17 cellular contexts compared by ENCODE assay signal in the genomic region with DNA sequence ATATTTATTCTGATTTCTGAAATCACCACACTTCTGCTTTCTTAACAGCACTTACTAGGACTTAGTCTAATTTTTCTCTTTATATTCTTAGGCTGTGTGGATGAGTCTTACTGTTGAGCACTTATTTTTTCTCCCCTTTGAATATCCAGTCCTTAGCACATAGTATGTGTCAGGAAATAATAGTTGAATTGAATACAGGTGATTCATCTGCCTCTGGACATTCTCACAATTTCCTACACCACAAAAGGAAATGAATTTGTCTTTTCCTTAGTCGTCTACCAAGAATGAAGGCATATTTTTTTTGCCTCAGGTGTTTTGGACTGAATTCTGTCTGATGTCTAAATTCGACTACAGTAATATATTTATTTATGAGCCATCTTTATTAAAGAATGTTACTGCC.
DNase-seq lines count a peak whose midpoint lies in the region; ATAC-seq and TF ChIP-seq lines count a peak whose summit lies in the region.
"Had no signal": no experiment of that assay in that cellular context is flagged by ENCODE, and none has a peak within 500 bp of the region (broad histone marks: within the 10 kb centered on the region; RNA-seq: fewer than 3 reads in every experiment).

No MANE protein-coding gene starts in this region.

- H2AFZ ChIP-seq in mammary epithelial cell (ENCODE audit: low read depth, low read length): no peak overlapping the region
- H2AFZ ChIP-seq: neural progenitor cell had no signal

- H3K4me1 ChIP-seq in mammary epithelial cell (ENCODE audit: insufficient read depth, low read length): peaks cover 52% of the 10 kb centered on the region
- H3K4me1 ChIP-seq: colonic mucosa had no signal

- peaks cover 47% of the 10 kb centered on the region for H3K4me1 Mint-ChIP-seq in Calu3 (ENCODE audit: low read depth, unreplicated experiment)
- H3K4me1 Mint-ChIP-seq: neural progenitor cell had no signal

- no peaks in the 10 kb centered on the region for H3K27me3 Mint-ChIP-seq in Calu3 (ENCODE audit: unreplicated experiment)

- peaks cover 15% of the 10 kb centered on the region for H3K9me3 Mint-ChIP-seq in Calu3 (ENCODE audit: low read depth, unreplicated experiment)

- peak overlapping the region; percentile 29 for H3K27ac Mint-ChIP-seq in Calu3 (ENCODE audit: unreplicated experiment)
- H3K27ac Mint-ChIP-seq: neural progenitor cell had no signal

- H4K20me1 ChIP-seq in mammary epithelial cell (ENCODE audit: insufficient read depth, low read length): no peaks in the 10 kb centered on the region

- TF ChIP-seq CTCF in Calu3 (IDR thresholded peaks at IDR 0.05; ENCODE audit: unreplicated experiment): no peak
- no peak for TF ChIP-seq CTCF in mammary epithelial cell (conservative IDR thresholded peaks at IDR 0.05 in 1 of 2, IDR thresholded peaks at IDR 0.05 in 1 of 2; ENCODE audit: extremely low read depth in 1 of 2, insufficient read depth in 1 of 2, low read depth in 1 of 2, low read length in 2 of 2)

- H3K27ac ChIP-seq in mammary epithelial cell (ENCODE audit: insufficient read depth, low read depth, low read length): peak overlapping the region; percentile 87
- H3K27ac ChIP-seq: colonic mucosa, neural progenitor cell, right atrium auricular region had no signal

- H3K27me3 ChIP-seq in mammary epithelial cell (ENCODE audit: insufficient read depth, low read length): no peaks in the 10 kb centered on the region
- H3K27me3 ChIP-seq: colonic mucosa, neural progenitor cell, right atrium auricular region had no signal

- in situ Hi-C loops in mammary epithelial cell (cut with MboI; ENCODE audit: low sequenced_read_pairs in 2 of 2): no loop called here

- no peaks in the 10 kb centered on the region for H3K36me3 ChIP-seq in mammary epithelial cell (ENCODE audit: insufficient read depth, low read length)
- H3K36me3 ChIP-seq: colonic mucosa, neural progenitor cell had no signal

- BruUV-seq in Calu3 (replicated peaks; lab: Mats Ljungman, UMichigan) (no TSS peak), mammary epithelial cell (replicated peaks; lab: Mats Ljungman, UMichigan) (no TSS peak)

- DNase-seq in Calu3 (no peak), LHCN-M2 (ENCODE audit: low read depth) (peak; percentile 36), mammary epithelial cell (peak; percentile 91), lung microvascular endothelial cell (ENCODE audit: low read depth in 2 of 2) (peak; percentile 16 to 77), NCI-H128 (lab: John Stamatoyannopoulos, UW; ENCODE audit: unreplicated experiment) (no peak), left lobe of liver (ENCODE audit: low spot score) (no peak)
- no peak for DNase-seq in stimulated activated CD4-positive, alpha-beta T cell treated with anti-CD3 and anti-CD28 coated beads, Interleukin-1b, Interleukin-23, amount 100 ng/mL, for 48 hours
- DNase-seq: activated CD4-positive, CD25-positive, alpha-beta regulatory T cell; activated effector memory CD4-positive, alpha-beta T cell treated with Interleukin-2 at 50 U/mL for 16 hours; AML-193; anterior cingulate cortex; colonic mucosa; Right ventricle myocardium superior; substantia nigra had no signal

- no peak overlapping the region for H3K9ac ChIP-seq in mammary epithelial cell (ENCODE audit: insufficient read depth, low read length)
- H3K9ac ChIP-seq: neural progenitor cell had no signal

- CTCF ChIA-PET in Calu3 (lab: Charles Lee): no interaction called here
- CTCF ChIA-PET in mammary epithelial cell (lab: Charles Lee; ENCODE audit: low non-redundant PET): no interaction called here

- H3K4me3 ChIP-seq in mammary epithelial cell (replicated peaks in 1 of 3; ENCODE audit: insufficient read depth in 1 of 3, low read depth in 2 of 3, low read length in 3 of 3): no peak overlapping the region
- H3K4me3 ChIP-seq: colonic mucosa, neural progenitor cell, right atrium auricular region had no signal

- dilution Hi-C loops in mammary epithelial cell (cut with HindIII; ENCODE audit: low sequenced_read_pairs): no loop called here

- no peak overlapping the region for H3K4me3 Mint-ChIP-seq in Calu3 (ENCODE audit: low read depth, unreplicated experiment)
- H3K4me3 Mint-ChIP-seq: neural progenitor cell had no signal

- 0% methylated on average over 2 of the region's 2 CpGs for WGBS in mammary epithelial cell (ENCODE audit: low coverage, missing lambda C conversion rate)

- peaks cover 14% of the 10 kb centered on the region for H3K9me3 ChIP-seq in mammary epithelial cell (replicated peaks; ENCODE audit: insufficient read depth, low read length)
- H3K9me3 ChIP-seq: colonic mucosa had no signal

- intact Hi-C loops in Calu3 (cut with micrococcal nuclease; ENCODE audit: unreplicated experiment): no loop called here
- intact Hi-C loops in mammary epithelial cell (cut with micrococcal nuclease): no loop called here

- peaks cover 97% of the 10 kb centered on the region for H3K36me3 Mint-ChIP-seq in Calu3 (ENCODE audit: insufficient read depth, unreplicated experiment)

- H3K79me2 ChIP-seq in mammary epithelial cell (ENCODE audit: insufficient read depth, low read length): peaks cover 66% of the 10 kb centered on the region

- peak overlapping the region; percentile 54 for H3K4me2 ChIP-seq in mammary epithelial cell (ENCODE audit: insufficient read depth, low read depth, low read length)
- H3K4me2 ChIP-seq: neural progenitor cell had no signal

- ATAC-seq in left lobe of liver (no peak), GM19328 (IDR thresholded peaks at IDR 0.05; ENCODE audit: unreplicated experiment) (no peak)

Comparison
In these comparisons a context has a peak if more than half of its experiments do, and no peak if none do; other contexts are left out.
1. DNase-seq: peak in LHCN-M2 (single experiment), mammary epithelial cell (single experiment) and lung microvascular endothelial cell (2 of 2); none in Calu3 (single experiment), NCI-H128 (single experiment), left lobe of liver (single experiment) and stimulated activated CD4-positive, alpha-beta T cell treated with anti-CD3 and anti-CD28 coated beads, Interleukin-1b, Interleukin-23, amount 100 ng/mL, for 48 hours (single experiment).